9 cellular contexts compared by ENCODE assay signal in the genomic region with DNA sequence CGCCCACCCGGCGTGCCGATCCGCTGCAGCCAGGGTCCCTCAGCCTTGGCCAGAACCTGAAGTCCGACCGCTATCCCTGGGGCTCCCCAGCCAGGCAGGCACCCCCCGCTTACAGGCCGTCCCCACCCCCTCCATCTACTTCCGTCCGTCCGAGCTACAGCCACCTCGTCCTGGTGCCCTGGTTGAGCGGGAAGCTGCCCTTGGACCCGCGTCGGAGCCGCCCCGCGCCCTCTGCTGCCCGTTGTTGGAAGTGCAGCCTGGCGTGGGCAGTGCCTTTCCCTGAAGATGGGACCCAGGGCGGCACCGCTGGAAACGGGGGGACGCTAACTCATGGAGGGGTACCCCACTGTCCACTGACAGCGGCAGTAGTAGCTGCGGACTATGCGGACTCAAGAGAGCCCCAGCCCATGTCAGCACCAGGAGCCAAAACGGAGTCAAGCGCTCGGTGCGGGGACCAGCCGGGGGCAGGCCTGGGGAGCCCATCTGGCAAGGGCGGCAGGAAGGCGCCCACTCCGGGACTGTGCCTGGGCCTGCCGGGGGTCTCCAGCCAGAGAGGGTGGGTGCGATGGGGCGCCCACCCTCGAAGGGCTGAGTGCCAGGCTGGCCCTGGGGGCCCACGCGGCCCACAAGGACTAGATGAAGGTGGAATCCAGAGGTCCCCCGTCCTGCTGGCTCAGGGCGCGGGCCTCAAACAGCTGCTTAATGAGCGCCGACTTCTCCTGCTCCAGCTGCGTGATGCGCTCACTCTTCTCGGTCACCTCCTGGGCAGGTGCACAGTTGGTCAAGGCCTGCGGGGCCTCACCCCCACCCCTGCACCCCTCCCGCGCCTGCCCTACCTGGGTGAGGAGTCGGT. TPM values are rescaled to one million over a fixed set of nuclear protein-coding genes. Genes with fewer than 3 reads are reported as not detected.
A peak's percentile ranks its signal among the peaks of the same experiment; 100 is the strongest.
DNase-seq lines count a peak whose midpoint lies in the region; ATAC-seq and TF ChIP-seq lines count a peak whose summit lies in the region.
"Had no signal": no experiment of that assay in that cellular context is flagged by ENCODE, and none has a peak within 500 bp of the region (broad histone marks: within the 10 kb centered on the region; RNA-seq: fewer than 3 reads in every experiment).

No MANE protein-coding gene starts in this region.

- CTCF ChIA-PET in activated CD4-positive, alpha-beta T cell treated with anti-CD3 and anti-CD28 coated beads, Interleukin-2, amount 10 ng/mL, durations not matched to agents 7 days and 5 days (lab: Charles Lee), result interaction anchor here (0.8 to 10.6 kb wide), 10 partner anchors 9 to 276 kb away, joined by 3 to 157 read pairs (median 4); a partner anchor contains a TSS

- H3K9ac ChIP-seq in mesendoderm (ENCODE audit: low read length), result peak overlapping the region; percentile 38

- H2BK5ac ChIP-seq in mesendoderm (ENCODE audit: low read length), result no peak overlapping the region

- no peak overlapping the region for H3K23ac ChIP-seq in mesendoderm (ENCODE audit: low read length)

- ATAC-seq in GM21367 (IDR thresholded peaks at IDR 0.05; ENCODE audit: unreplicated experiment), result no peak

- no peak overlapping the region for H2AK5ac ChIP-seq in mesendoderm (ENCODE audit: low read length)

- H3K4me3 ChIP-seq in NB4 (ENCODE audit: low read depth, low read length), result no peak overlapping the region
- no peak overlapping the region for H3K4me3 ChIP-seq in mesendoderm (ENCODE audit: low read length)
- H3K4me3 ChIP-seq: skin epidermis had no signal

- H3K27me3 ChIP-seq in mesendoderm (ENCODE audit: insufficient read depth, low read length, poor library complexity), result no peaks in the 10 kb centered on the region

- H3K36me3 Mint-ChIP-seq in activated CD4-positive, alpha-beta T cell treated with anti-CD3 and anti-CD28 coated beads, Interleukin-2, amount 10 ng/mL, durations not matched to agents 7 days and 5 days (ENCODE audit: low read depth), result peaks cover 10% of the 10 kb centered on the region

- H3K79me1 ChIP-seq in mesendoderm (ENCODE audit: low read length), result peaks cover 2% of the 10 kb centered on the region

- no peak overlapping the region for H2BK15ac ChIP-seq in mesendoderm (replicated peaks; ENCODE audit: low read depth)

- H3K36me3 ChIP-seq in mesendoderm (ENCODE audit: control insufficient read depth, insufficient read depth, low read length), result no peaks in the 10 kb centered on the region

- H3K56ac ChIP-seq in mesendoderm (ENCODE audit: low read length), result peak overlapping the region; percentile 34

- H2BK120ac ChIP-seq in mesendoderm (ENCODE audit: low read depth, low read length), result no peak overlapping the region

- H3K4me2 ChIP-seq in mesendoderm (ENCODE audit: low read length), result no peak overlapping the region

- DNase-seq in G401 (ENCODE audit: low spot score), result peak; percentile 66
- peak; percentile 58 for DNase-seq in NB4 (ENCODE audit: low read depth)
- peak; percentile 56 for DNase-seq in activated CD4-positive, alpha-beta T cell treated with anti-CD3 and anti-CD28 coated beads, Interleukin-2, amount 10 ng/mL, durations not matched to agents 7 days and 5 days
- peak; percentile 41 for DNase-seq in effector CD4-positive, alpha-beta T cell
- DNase-seq in mesendoderm, result no peak
- peak; percentile 74 for DNase-seq in superior temporal gyrus (ENCODE audit: extremely low spot score)
- DNase-seq in ureter (ENCODE audit: low spot score), result no peak

- H3K4me3 Mint-ChIP-seq in activated CD4-positive, alpha-beta T cell treated with anti-CD3 and anti-CD28 coated beads, Interleukin-2, amount 10 ng/mL, durations not matched to agents 7 days and 5 days, result no peak overlapping the region

- no peaks in the 10 kb centered on the region for H3K4me1 ChIP-seq in mesendoderm (ENCODE audit: control insufficient read depth, low read depth, low read length)

- no peaks in the 10 kb centered on the region for H3K79me2 ChIP-seq in mesendoderm (ENCODE audit: control insufficient read depth, insufficient read depth, low read length)

- H3K27ac Mint-ChIP-seq in activated CD4-positive, alpha-beta T cell treated with anti-CD3 and anti-CD28 coated beads, Interleukin-2, amount 10 ng/mL, durations not matched to agents 7 days and 5 days, result no peak overlapping the region

- H4K8ac ChIP-seq in mesendoderm (ENCODE audit: low read depth, low read length), result no peak overlapping the region

- no peak overlapping the region for H4K5ac ChIP-seq in mesendoderm (ENCODE audit: low read length)

- no CpG with 5 or more reads among the region's 55 CpGs for WGBS in mesendoderm (ENCODE audit: extremely low coverage, insufficient coverage, low lambda C conversion rate)

- no peaks in the 10 kb centered on the region for H3K27me3 Mint-ChIP-seq in activated CD4-positive, alpha-beta T cell treated with anti-CD3 and anti-CD28 coated beads, Interleukin-2, amount 10 ng/mL, durations not matched to agents 7 days and 5 days

- peaks cover 12% of the 10 kb centered on the region for H3K4me1 Mint-ChIP-seq in activated CD4-positive, alpha-beta T cell treated with anti-CD3 and anti-CD28 coated beads, Interleukin-2, amount 10 ng/mL, durations not matched to agents 7 days and 5 days

- peak; percentile 7 for TF ChIP-seq POLR2A in NB4 (IDR thresholded peaks at IDR 0.05; ENCODE audit: extremely low read depth, insufficient read length)

- no peaks in the 10 kb centered on the region for H3K9me3 Mint-ChIP-seq in activated CD4-positive, alpha-beta T cell treated with anti-CD3 and anti-CD28 coated beads, Interleukin-2, amount 10 ng/mL, durations not matched to agents 7 days and 5 days

- in situ Hi-C loops in G401 (cut with HindIII; ENCODE audit: low sequenced_read_pairs), result no loop called here

- peak; percentile 78 for TF ChIP-seq CTCF in NB4 (IDR thresholded peaks at IDR 0.05; ENCODE audit: low read depth, low read length)

- H3K18ac ChIP-seq in mesendoderm (ENCODE audit: low read length), result no peak overlapping the region

- POLR2A ChIA-PET in activated CD4-positive, alpha-beta T cell treated with anti-CD3 and anti-CD28 coated beads, Interleukin-2, amount 10 ng/mL, durations not matched to agents 7 days and 5 days (lab: Charles Lee), result no interaction called here

- no peak overlapping the region for H3K27ac ChIP-seq in mesendoderm (ENCODE audit: low read depth, low read length)
- H3K27ac ChIP-seq: skin epidermis had no signal

- H3K4ac ChIP-seq in mesendoderm (ENCODE audit: low read depth, low read length), result no peak overlapping the region

RNA-seq across cellular contexts. Expression of a gene that starts 6.1 kb away (rescaled TPM):
- 62.9 and 63.5 TPM in 2 replicates for total RNA-seq in G401 (2014; rRNA removed; shearing (Covaris generic))
- total RNA-seq in activated CD4-positive, alpha-beta T cell treated with anti-CD3 and anti-CD28 coated beads, Interleukin-2, amount 10 ng/mL, durations not matched to agents 7 days and 5 days, result 10 to 100 TPM; 33.8 to 40.6 TPM
- polyA plus RNA-seq in mesendoderm (2013, experiment 1 of 2), result 14.2 TPM
- polyA plus RNA-seq in mesendoderm (2013, experiment 2 of 2), result 14.5 TPM
- 1.6 TPM for total RNA-seq in ureter

RNA-seq across cellular contexts. Expression of a gene that starts 10.4 kb away (rescaled TPM):
- total RNA-seq in G401 (2014; rRNA removed; shearing (Covaris generic)), result not detected in 2 replicates
- total RNA-seq in activated CD4-positive, alpha-beta T cell treated with anti-CD3 and anti-CD28 coated beads, Interleukin-2, amount 10 ng/mL, durations not matched to agents 7 days and 5 days, result not detected
- 0.58 TPM for polyA plus RNA-seq in mesendoderm (2013, experiment 1 of 2)
- 0.57 TPM for polyA plus RNA-seq in mesendoderm (2013, experiment 2 of 2)
- 1.3 TPM for total RNA-seq in ureter

RNA-seq across cellular contexts. Expression of a gene that starts 13.1 kb away (rescaled TPM):
- total RNA-seq in G401 (2014; rRNA removed; shearing (Covaris generic)), result 28.9 and 34.7 TPM in 2 replicates
- 10 to 100 TPM; 19.1 to 21.9 TPM for total RNA-seq in activated CD4-positive, alpha-beta T cell treated with anti-CD3 and anti-CD28 coated beads, Interleukin-2, amount 10 ng/mL, durations not matched to agents 7 days and 5 days
- 0.67 TPM for polyA plus RNA-seq in mesendoderm (2013, experiment 1 of 2)
- polyA plus RNA-seq in mesendoderm (2013, experiment 2 of 2), result 0.63 TPM
- 12.7 TPM for total RNA-seq in ureter

RNA-seq across cellular contexts. Expression of a gene that starts 18.3 kb away (rescaled TPM):
- 32.0 and 38.4 TPM in 2 replicates for total RNA-seq in G401 (2014; rRNA removed; shearing (Covaris generic))
- 10 to 100 TPM; 35.5 to 41.4 TPM for total RNA-seq in activated CD4-positive, alpha-beta T cell treated with anti-CD3 and anti-CD28 coated beads, Interleukin-2, amount 10 ng/mL, durations not matched to agents 7 days and 5 days
- polyA plus RNA-seq in mesendoderm (2013, experiment 1 of 2), result 9.7 TPM
- polyA plus RNA-seq in mesendoderm (2013, experiment 2 of 2), result 10.2 TPM
- total RNA-seq in ureter, result 138 TPM

RNA-seq across cellular contexts. Expression of a gene that starts 22.5 kb away (rescaled TPM):
- total RNA-seq in G401 (2014; rRNA removed; shearing (Covaris generic)), result 67.0 and 73.9 TPM in 2 replicates
- 10 to 100 TPM; 43.0 to 55.0 TPM for total RNA-seq in activated CD4-positive, alpha-beta T cell treated with anti-CD3 and anti-CD28 coated beads, Interleukin-2, amount 10 ng/mL, durations not matched to agents 7 days and 5 days
- 17.9 TPM for polyA plus RNA-seq in mesendoderm (2013, experiment 1 of 2)
- polyA plus RNA-seq in mesendoderm (2013, experiment 2 of 2), result 17.2 TPM
- total RNA-seq in ureter, result 57.8 TPM

Comparison
In these comparisons a context has a peak if more than half of its experiments do, and no peak if none do; other contexts are left out.
1. DNase-seq: peak in G401 (single experiment), NB4 (single experiment), activated CD4-positive, alpha-beta T cell treated with anti-CD3 and anti-CD28 coated beads, Interleukin-2, amount 10 ng/mL, durations not matched to agents 7 days and 5 days (single experiment), effector CD4-positive, alpha-beta T cell (single experiment) and superior temporal gyrus (single experiment); none in mesendoderm (single experiment) and ureter (single experiment).
2. RNA of a gene that starts 6.1 kb away (total RNA-seq): 62.9 to 63.5 TPM in G401 and 33.8 to 40.6 TPM in activated CD4-positive, alpha-beta T cell treated with anti-CD3 and anti-CD28 coated beads, Interleukin-2, amount 10 ng/mL, durations not matched to agents 7 days and 5 days; 1.6 TPM in ureter (single experiment); every median in the first group is over 10 times any median in the second.